1 cellular context compared by ENCODE assay signal in the genomic region with DNA sequence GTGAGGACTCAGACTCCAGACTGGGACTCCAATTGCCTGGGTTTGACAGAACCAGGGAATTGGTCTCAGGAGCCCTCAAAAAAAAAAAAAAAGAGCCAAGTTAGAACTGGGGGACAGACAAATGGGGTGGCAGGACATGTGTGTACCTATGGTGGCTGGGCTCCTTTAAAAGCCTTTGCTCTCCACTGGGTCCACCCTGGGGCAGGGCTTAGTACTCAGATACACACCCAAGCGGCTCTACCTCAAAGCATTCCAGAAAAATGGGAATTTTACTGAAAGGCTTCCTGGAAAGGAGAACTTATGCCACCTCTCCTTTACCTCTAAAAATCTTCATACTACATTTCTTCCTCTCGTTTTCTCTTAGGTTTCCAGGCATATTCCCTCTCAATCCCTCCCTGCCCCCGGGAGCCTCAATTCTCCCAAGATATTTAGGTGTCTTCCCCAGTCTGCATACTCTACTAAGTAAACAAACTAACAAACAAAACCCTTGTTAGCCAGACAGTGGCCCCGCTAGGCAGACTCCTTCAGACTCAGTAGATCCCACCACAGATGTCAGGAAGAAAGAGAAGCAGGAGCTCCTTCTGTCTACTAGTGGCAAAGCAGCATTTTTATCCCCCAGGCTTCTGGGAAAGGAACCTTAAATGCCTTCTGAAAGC.
TF ChIP-seq lines count a peak whose summit lies in the region.

No MANE protein-coding gene starts in this region.

TF ChIP-seq in K562, 482 proteins besides CTCF, POLR2A, EP300 and RAD21:
- no peak for TF ChIP-seq FOXM1 (IDR thresholded peaks at IDR 0.05; ENCODE audit: low read depth)
- no peak for TF ChIP-seq FOXM1 (CRISPR knock-in tag; IDR thresholded peaks at IDR 0.05; ENCODE audit: low read depth)
- TF ChIP-seq SMARCE1 (IDR thresholded peaks at IDR 0.05), result no peak
- no peak for TF ChIP-seq HLTF (IDR thresholded peaks at IDR 0.05)
- TF ChIP-seq GTF2E2 (tag; IDR thresholded peaks at IDR 0.05), result no peak
- TF ChIP-seq, protein P1, sequence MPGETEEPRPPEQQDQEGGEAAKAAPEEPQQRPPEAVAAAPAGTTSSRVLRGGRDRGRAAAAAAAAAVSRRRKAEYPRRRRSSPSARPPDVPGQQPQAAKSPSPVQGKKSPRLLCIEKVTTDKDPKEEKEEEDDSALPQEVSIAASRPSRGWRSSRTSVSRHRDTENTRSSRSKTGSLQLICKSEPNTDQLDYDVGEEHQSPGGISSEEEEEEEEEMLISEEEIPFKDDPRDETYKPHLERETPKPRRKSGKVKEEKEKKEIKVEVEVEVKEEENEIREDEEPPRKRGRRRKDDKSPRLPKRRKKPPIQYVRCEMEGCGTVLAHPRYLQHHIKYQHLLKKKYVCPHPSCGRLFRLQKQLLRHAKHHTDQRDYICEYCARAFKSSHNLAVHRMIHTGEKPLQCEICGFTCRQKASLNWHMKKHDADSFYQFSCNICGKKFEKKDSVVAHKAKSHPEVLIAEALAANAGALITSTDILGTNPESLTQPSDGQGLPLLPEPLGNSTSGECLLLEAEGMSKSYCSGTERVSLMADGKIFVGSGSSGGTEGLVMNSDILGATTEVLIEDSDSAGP (CRISPR knock-in tag; IDR thresholded peaks at IDR 0.05), result no peak
